In genomic region chr14:91202234-91202974, GRCh38 we compare ENCODE assay signal across 1 cellular context.
TF ChIP-seq lines count a peak whose summit lies in the region.

No MANE protein-coding gene starts in this region.

TF ChIP-seq in K562, 482 proteins besides CTCF, POLR2A, EP300 and RAD21 (continued from another document and continues in another):
- TF ChIP-seq VEZF1 (CRISPR knock-in tag; IDR thresholded peaks at IDR 0.05): peak; percentile 22; the same call in 1 of the 2 replicates
- no peak for TF ChIP-seq TARDBP (IDR thresholded peaks at IDR 0.05)
- TF ChIP-seq RAD51 (IDR thresholded peaks at IDR 0.05; ENCODE audit: borderline replicate concordance, low read depth): no peak
- no peak for TF ChIP-seq NELFE (IDR thresholded peaks at IDR 0.05; ENCODE audit: insufficient read depth, insufficient read length)
- TF ChIP-seq C11orf30 (IDR thresholded peaks at IDR 0.05; ENCODE audit: low read depth): no peak
- no peak for TF ChIP-seq CREB5 (CRISPR knock-in tag; IDR thresholded peaks at IDR 0.05)
- TF ChIP-seq CCNT2 (IDR thresholded peaks at IDR 0.05; ENCODE audit: borderline replicate concordance, extremely low read depth, insufficient read length, low read depth, low read length): no peak
- TF ChIP-seq CHAMP1 (IDR thresholded peaks at IDR 0.05): no peak
- TF ChIP-seq POLR2B (IDR thresholded peaks at IDR 0.05; ENCODE audit: low read depth, partially characterized antibody): no peak
- no peak for TF ChIP-seq BACH1 (tag; IDR thresholded peaks at IDR 0.05)
- peak; percentile 94 for TF ChIP-seq ETV1 (tag; conservative IDR thresholded peaks at IDR 0.05; ENCODE audit: low read depth)
- TF ChIP-seq PTRF (tag; IDR thresholded peaks at IDR 0.05): no peak
- no peak for TF ChIP-seq NFYB (IDR thresholded peaks at IDR 0.05; ENCODE audit: extremely low read depth, insufficient read length)
- no peak for TF ChIP-seq HMG20B (CRISPR knock-in tag; IDR thresholded peaks at IDR 0.05)
- TF ChIP-seq SMARCE1 (IDR thresholded peaks at IDR 0.05): peak; percentile 81; the same call in 1 of the 2 replicates
- no peak for TF ChIP-seq ZNF407 (IDR thresholded peaks at IDR 0.05; ENCODE audit: low read depth)
- TF ChIP-seq DLX4 (CRISPR knock-in tag; IDR thresholded peaks at IDR 0.05): no peak
- peak; percentile 87 for TF ChIP-seq HDAC2 (IDR thresholded peaks at IDR 0.05)
- TF ChIP-seq SOX6 (IDR thresholded peaks at IDR 0.05): peak; percentile 86
- TF ChIP-seq PATZ1 (CRISPR knock-in tag; IDR thresholded peaks at IDR 0.05; ENCODE audit: borderline replicate concordance): no peak
- peak; percentile 34; the same call in 1 of the 2 replicates for TF ChIP-seq ZEB2 (IDR thresholded peaks at IDR 0.05)
- TF ChIP-seq CEBPB (tag; IDR thresholded peaks at IDR 0.05): no peak
- no peak for TF ChIP-seq GABPB2 (CRISPR knock-in tag; conservative IDR thresholded peaks at IDR 0.05)
- no peak for TF ChIP-seq XRCC4 (IDR thresholded peaks at IDR 0.05; ENCODE audit: extremely low read depth, insufficient read depth, insufficient read length)
- TF ChIP-seq PYGO2 (tag; IDR thresholded peaks at IDR 0.05): no peak
- no peak for TF ChIP-seq CEBPG (CRISPR knock-in tag; IDR thresholded peaks at IDR 0.05)
- TF ChIP-seq CEBPG (tag; conservative IDR thresholded peaks at IDR 0.05 in 1 of 2, IDR thresholded peaks at IDR 0.05 in 1 of 2): no peak
- no peak for TF ChIP-seq SMARCA5 (IDR thresholded peaks at IDR 0.05)
- peak; percentile 43 for TF ChIP-seq CXXC5 (CRISPR knock-in tag; IDR thresholded peaks at IDR 0.05)
- TF ChIP-seq HOXB6 (CRISPR knock-in tag; IDR thresholded peaks at IDR 0.05; ENCODE audit: borderline replicate concordance): no peak
- no peak for TF ChIP-seq NFIX (CRISPR knock-in tag; IDR thresholded peaks at IDR 0.05; ENCODE audit: low read depth)
- TF ChIP-seq ZBTB40 (IDR thresholded peaks at IDR 0.05): peak; percentile 84
- TF ChIP-seq ZBTB40 (CRISPR knock-in tag; IDR thresholded peaks at IDR 0.05): no peak
- no peak for TF ChIP-seq ILF3 (IDR thresholded peaks at IDR 0.05; ENCODE audit: borderline replicate concordance)
- TF ChIP-seq U2AF2 (optimal IDR thresholded peaks at IDR 0.05; ENCODE audit: low read depth, low read length): no peak
